13 cellular contexts compared by ENCODE assay signal in genomic region chr7:18475488-18475887, GRCh38.
"Had no signal": no experiment of that assay in that cellular context is flagged by ENCODE, and none has a peak within 500 bp of the region (broad histone marks: within the 10 kb centered on the region; RNA-seq: fewer than 3 reads in every experiment).

No MANE protein-coding gene starts in this region.

- H3K4me3 Mint-ChIP-seq: activated naive CD8-positive, alpha-beta T cell; activated T-cell treated with anti-CD3 and anti-CD28 coated beads, Interleukin-2, amount 50 U/mL, for 72 hours; nephron progenitor cell had no signal

- H3K27me3 Mint-ChIP-seq: activated naive CD8-positive, alpha-beta T cell had no signal

- H3K9me3 ChIP-seq: tibial nerve had no signal

- H3K36me3 ChIP-seq: cardiac muscle cell, tibial nerve, WERI-Rb-1 had no signal

- H3K27ac ChIP-seq: cardiac muscle cell, WERI-Rb-1 had no signal

- H3K9me3 Mint-ChIP-seq: activated T-cell treated with anti-CD3 and anti-CD28 coated beads, Interleukin-2, amount 50 U/mL, for 72 hours; nephron progenitor cell had no signal

- H3K36me3 Mint-ChIP-seq: activated naive CD8-positive, alpha-beta T cell had no signal

- H3K27me3 ChIP-seq: cardiac muscle cell, tibial nerve had no signal

- H3K4me3 ChIP-seq: cardiac muscle cell, tibial nerve had no signal

- ATAC-seq: activated T-cell treated with anti-CD3 and anti-CD28 coated beads, Interleukin-2, amount 50 U/mL, for 72 hours; left lobe of liver had no signal

- H3K27ac Mint-ChIP-seq: activated naive CD8-positive, alpha-beta T cell; activated T-cell treated with anti-CD3 and anti-CD28 coated beads, Interleukin-2, amount 50 U/mL, for 72 hours; nephron progenitor cell had no signal

- DNase-seq: activated CD4-positive, alpha-beta T cell treated with anti-CD3 and anti-CD28 coated beads, Interleukin-2, amount 50 U/mL, for 4 hours; activated gamma-delta T cell; activated T-cell treated with anti-CD3 and anti-CD28 coated beads, Interleukin-2, amount 50 U/mL, for 72 hours; glutamatergic neuron; nephron progenitor cell; retina; stimulated activated naive CD4-positive, alpha-beta T cell; T-helper 2 cell; WERI-Rb-1 had no signal
